13 cellular contexts compared by ENCODE assay signal in the genomic region with DNA sequence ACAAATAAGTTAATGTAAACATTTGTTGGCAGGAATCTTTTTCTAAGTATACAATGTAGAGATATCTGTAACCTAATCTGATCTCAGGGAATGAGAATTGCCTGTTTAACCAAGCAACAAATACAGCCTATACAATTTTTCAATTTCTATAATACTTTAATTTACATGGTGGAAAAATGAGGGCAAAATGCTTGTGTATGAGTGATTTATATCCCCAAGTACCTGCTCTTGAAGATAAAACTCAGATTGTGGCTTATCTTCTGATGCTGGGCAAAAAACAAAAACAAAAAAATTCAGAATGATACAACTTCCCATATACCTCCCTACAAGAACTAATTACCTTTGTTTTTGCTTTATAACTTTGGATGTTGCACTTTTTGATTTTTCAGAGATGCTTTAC. TPM values are rescaled to one million over a fixed set of nuclear protein-coding genes. Genes with fewer than 3 reads are reported as not detected.
DNase-seq lines count a peak whose midpoint lies in the region; ATAC-seq and TF ChIP-seq lines count a peak whose summit lies in the region.
"Had no signal": no experiment of that assay in that cellular context is flagged by ENCODE, and none has a peak within 500 bp of the region (broad histone marks: within the 10 kb centered on the region; RNA-seq: fewer than 3 reads in every experiment).

No MANE protein-coding gene starts in this region.

- peak overlapping the region; percentile 10 for H3K27ac ChIP-seq in OCI-LY7 (ENCODE audit: low read depth, low read length, poor library complexity, severe bottlenecking)
- no peak overlapping the region for H3K27ac ChIP-seq in endodermal cell (ENCODE audit: low read depth, low read length)
- H3K27ac ChIP-seq in neutrophil = peak overlapping the region; percentile 97

- intact Hi-C loops in activated CD4-positive, alpha-beta T cell treated with anti-CD3 and anti-CD28 coated beads, Interleukin-2, amount 10 ng/mL, durations not matched to agents 24 days and 14 days (cut with micrococcal nuclease) = loop anchor here (10.0 kb wide), 2 partner anchors 1001 to 1439 kb away; a partner anchor contains a TSS
- intact Hi-C loops in OCI-LY7 (cut with micrococcal nuclease; ENCODE audit: unreplicated experiment) = loop anchor here (2.0 to 10.0 kb wide), 3 partner anchors 15 to 239 kb away; no protein-coding TSS in a partner anchor

- H3K4me3 ChIP-seq in OCI-LY7 (ENCODE audit: low read depth, low read length, poor library complexity, severe bottlenecking) = peak overlapping the region; percentile 98
- H3K4me3 ChIP-seq in endodermal cell (ENCODE audit: low read length) = peak overlapping the region; percentile 91
- H3K4me3 ChIP-seq in neutrophil (ENCODE audit: low read depth in 1 of 2, low read length in 1 of 2) = no peak overlapping the region

- H3K9me2 ChIP-seq in OCI-LY7 (ENCODE audit: insufficient read depth, low read length) = no peaks in the 10 kb centered on the region

- POLR2A ChIA-PET in OCI-LY7 (lab: Charles Lee) = interaction anchor here (0.7 to 2.7 kb wide), 5 partner anchors 11 to 120 kb away, joined by 3 to 13 read pairs (median 3); a partner anchor contains a TSS

- CTCF ChIA-PET in OCI-LY7 (lab: Charles Lee; ENCODE audit: unreplicated experiment) = no interaction called here

- peaks cover 50% of the 10 kb centered on the region for H4K20me1 ChIP-seq in OCI-LY7 (ENCODE audit: insufficient read depth, low read length)

- H3K9ac ChIP-seq in endodermal cell (ENCODE audit: extremely low read depth, low read length, poor library complexity, severe bottlenecking) = peak overlapping the region; percentile 78

- H3K27me3 Mint-ChIP-seq in activated CD4-positive, alpha-beta T cell treated with anti-CD3 and anti-CD28 coated beads, Interleukin-2, amount 10 ng/mL, durations not matched to agents 24 days and 14 days = no peaks in the 10 kb centered on the region
- H3K27me3 Mint-ChIP-seq in endodermal cell (ENCODE audit: insufficient read depth) = no peaks in the 10 kb centered on the region

- no peak for DNase-seq in activated CD4-positive, alpha-beta T cell treated with anti-CD3 and anti-CD28 coated beads, Interleukin-2, amount 10 ng/mL, durations not matched to agents 24 days and 14 days
- DNase-seq in activated CD4-positive, alpha-beta T cell treated with anti-CD3 and anti-CD28 coated beads, Interleukin-2, amount 50 U/mL, for 1 hour = no peak
- DNase-seq in OCI-LY7 (ENCODE audit: low spot score) (no peak), endodermal cell (no peak), NCI-H2029 treated with DMSO at 0.1 percent for 48 hours (lab: John Stamatoyannopoulos, UW) (no peak), omental fat pad (ENCODE audit: low spot score) (no peak)
- DNase-seq: activated CD8-positive, alpha-beta memory T cell treated with anti-CD3 and anti-CD28 coated beads, Interleukin-2, amount 50 U/mL, for 4 hours; NCI-H1436 treated with DMSO at 0.1 percent for 48 hours; posterior cingulate gyrus; stimulated activated CD4-positive, alpha-beta T cell treated with anti-CD3 and anti-CD28 coated beads, Interleukin-4, amount 100 ng/mL, for 4 hours had no signal

- peak overlapping the region; percentile 22 for H3K4me3 Mint-ChIP-seq in activated CD4-positive, alpha-beta T cell treated with anti-CD3 and anti-CD28 coated beads, Interleukin-2, amount 10 ng/mL, durations not matched to agents 24 days and 14 days
- peak overlapping the region; percentile 95 for H3K4me3 Mint-ChIP-seq in endodermal cell

- H3K79me2 ChIP-seq in OCI-LY7 (ENCODE audit: insufficient read depth, low read depth, low read length) = peaks cover 92% of the 10 kb centered on the region

- peaks cover 38% of the 10 kb centered on the region for H3K36me3 Mint-ChIP-seq in activated CD4-positive, alpha-beta T cell treated with anti-CD3 and anti-CD28 coated beads, Interleukin-2, amount 10 ng/mL, durations not matched to agents 24 days and 14 days (ENCODE audit: low read depth)
- peaks cover 10% of the 10 kb centered on the region for H3K36me3 Mint-ChIP-seq in endodermal cell (ENCODE audit: low read depth)

- H3K27ac Mint-ChIP-seq in activated CD4-positive, alpha-beta T cell treated with anti-CD3 and anti-CD28 coated beads, Interleukin-2, amount 10 ng/mL, durations not matched to agents 24 days and 14 days = no peak overlapping the region
- H3K27ac Mint-ChIP-seq in endodermal cell = no peak overlapping the region

- H3K36me3 ChIP-seq in OCI-LY7 (ENCODE audit: insufficient read depth, low read length) = peaks cover 76% of the 10 kb centered on the region
- H3K36me3 ChIP-seq in endodermal cell (ENCODE audit: control insufficient read depth, insufficient read depth, low read length) = peaks cover 13% of the 10 kb centered on the region
- peaks cover 4% of the 10 kb centered on the region for H3K36me3 ChIP-seq in neutrophil

- BruUV-seq in OCI-LY7 (replicated peaks; lab: Mats Ljungman, UMichigan) = no TSS peak

- H3K4me1 ChIP-seq in OCI-LY7 (ENCODE audit: insufficient read depth, low read length, poor library complexity, severe bottlenecking) = peaks cover 68% of the 10 kb centered on the region
- peaks cover 7% of the 10 kb centered on the region for H3K4me1 ChIP-seq in endodermal cell (ENCODE audit: control insufficient read depth, insufficient read depth, low read length)
- peaks cover 34 to 37% of the 10 kb centered on the region in 2 experiments for H3K4me1 ChIP-seq in neutrophil (ENCODE audit: control insufficient read depth in 1 of 2, insufficient read depth in 1 of 2, low read depth in 1 of 2, low read length in 1 of 2)

- TF ChIP-seq CTCF in OCI-LY7 (conservative IDR thresholded peaks at IDR 0.05; ENCODE audit: low read length) (no peak), endodermal cell (conservative IDR thresholded peaks at IDR 0.05) (no peak), neutrophil (IDR thresholded peaks at IDR 0.05) (no peak), omental fat pad (IDR thresholded peaks at IDR 0.05) (no peak)

- H3K27me3 ChIP-seq in endodermal cell (ENCODE audit: control insufficient read depth, insufficient read depth, low read length, poor library complexity, severe bottlenecking) (no peaks in the 10 kb centered on the region), neutrophil (no peaks in the 10 kb centered on the region)

- H3K4me1 Mint-ChIP-seq in activated CD4-positive, alpha-beta T cell treated with anti-CD3 and anti-CD28 coated beads, Interleukin-2, amount 10 ng/mL, durations not matched to agents 24 days and 14 days = peaks cover 54% of the 10 kb centered on the region
- H3K4me1 Mint-ChIP-seq in endodermal cell = peaks cover 47% of the 10 kb centered on the region

- no peak for ATAC-seq in GM21576 (IDR thresholded peaks at IDR 0.05; ENCODE audit: unreplicated experiment)
- no peak for ATAC-seq in omental fat pad (ENCODE audit: low FRiP score)

- no peaks in the 10 kb centered on the region for H3K9me3 ChIP-seq in OCI-LY7 (ENCODE audit: low read length)
- H3K9me3 ChIP-seq in endodermal cell (ENCODE audit: control insufficient read depth, low read length) = no peaks in the 10 kb centered on the region
- H3K9me3 ChIP-seq in neutrophil = no peaks in the 10 kb centered on the region

- no peak overlapping the region for H2AFZ ChIP-seq in OCI-LY7 (ENCODE audit: low read length)

- peaks cover 4% of the 10 kb centered on the region for H3K9me3 Mint-ChIP-seq in activated CD4-positive, alpha-beta T cell treated with anti-CD3 and anti-CD28 coated beads, Interleukin-2, amount 10 ng/mL, durations not matched to agents 24 days and 14 days
- no peaks in the 10 kb centered on the region for H3K9me3 Mint-ChIP-seq in endodermal cell
- H3K9me3 Mint-ChIP-seq: T-helper 1 cell treated with Interleukin-12 subunit alpha and Interleukin-12 subunit beta and Interleukin-4 antibody, amounts not matched to agents 30 μg/mL and 1 μg/mL, for 36 hours had no signal

- H3K4me2 ChIP-seq in OCI-LY7 (ENCODE audit: low read length) = peak overlapping the region; percentile 79

RNA-seq across cellular contexts. Expression of a gene that starts 2.2 kb away (rescaled TPM):
- total RNA-seq in activated CD4-positive, alpha-beta T cell treated with anti-CD3 and anti-CD28 coated beads, Interleukin-2, amount 10 ng/mL, durations not matched to agents 24 days and 14 days = 65.6 and 74.4 TPM in 2 replicates
- total RNA-seq in OCI-LY7 (2014; rRNA removed; shearing (Covaris generic)) = 123 and 146 TPM in 2 replicates
- total RNA-seq in OCI-LY7 (2022) = 109 and 121 TPM in 2 replicates
- 10 to 100 TPM; 96.2 to 96.5 TPM for total RNA-seq in endodermal cell
- polyA plus RNA-seq in endodermal cell (2013, experiment 1 of 2) = 74.5 TPM
- polyA plus RNA-seq in endodermal cell (2013, experiment 2 of 2) = 72.7 TPM
- 100 to 1,000 TPM; 122 to 155 (median 144) TPM for total RNA-seq in omental fat pad

Comparison
In these comparisons a context has a peak if more than half of its experiments do, and no peak if none do; other contexts are left out.
1. H3K4me3 ChIP-seq: peak in OCI-LY7 (single experiment) and endodermal cell (single experiment); none in neutrophil (0 of 2).